8 cellular contexts compared by ENCODE assay signal in the genomic region with DNA sequence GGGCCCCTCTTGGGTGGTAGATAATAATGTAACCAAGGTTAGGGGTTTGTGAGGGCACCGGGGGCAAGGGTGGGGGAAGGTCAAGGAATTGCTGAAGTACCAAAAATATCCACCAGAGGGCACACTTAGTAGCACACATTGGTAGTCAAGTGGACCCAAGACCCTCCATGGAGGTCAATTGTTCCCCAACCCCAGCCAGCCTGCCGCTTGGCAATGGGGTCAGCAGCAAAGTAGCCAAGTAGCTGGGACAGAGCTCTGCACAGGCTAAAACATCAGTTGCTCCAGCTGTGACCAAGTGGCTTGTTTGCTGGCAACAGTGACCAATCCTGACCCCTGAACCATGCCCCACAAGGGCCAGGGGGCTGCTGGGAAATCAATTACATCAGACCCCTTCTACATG.
DNase-seq lines count a peak whose midpoint lies in the region; ATAC-seq and TF ChIP-seq lines count a peak whose summit lies in the region.

No MANE protein-coding gene starts in this region.

- H3K36me3 Mint-ChIP-seq in HFFc6 (ENCODE audit: low read depth): no peaks in the 10 kb centered on the region
- H3K36me3 Mint-ChIP-seq in stimulated activated naive B cell treated with anti-CD40 and anti-IgM and Interleukin-4, amounts not matched to agents 10 μg/mL and 1 μg/mL and 100 μg/mL, for 72 hours: peaks cover 0 to 11% of the 10 kb centered on the region in 2 donors

- no peak overlapping the region for H3K4me3 Mint-ChIP-seq in HFFc6
- H3K4me3 Mint-ChIP-seq in stimulated activated naive B cell treated with anti-CD40 and anti-IgM and Interleukin-4, amounts not matched to agents 10 μg/mL and 1 μg/mL and 100 μg/mL, for 72 hours: no peak overlapping the region

- H3K9me3 Mint-ChIP-seq in HFFc6: no peaks in the 10 kb centered on the region
- H3K9me3 Mint-ChIP-seq in stimulated activated naive B cell treated with anti-CD40 and anti-IgM and Interleukin-4, amounts not matched to agents 10 μg/mL and 1 μg/mL and 100 μg/mL, for 72 hours: no peaks in the 10 kb centered on the region

- no peak for TF ChIP-seq POLR2A in breast epithelium (IDR thresholded peaks at IDR 0.05)

- H3K27me3 Mint-ChIP-seq in HFFc6 (ENCODE audit: insufficient read depth): no peaks in the 10 kb centered on the region; the same call in none of the 2 replicates
- H3K27me3 Mint-ChIP-seq in stimulated activated naive B cell treated with anti-CD40 and anti-IgM and Interleukin-4, amounts not matched to agents 10 μg/mL and 1 μg/mL and 100 μg/mL, for 72 hours: no peaks in the 10 kb centered on the region

- no peak overlapping the region for H3K27ac ChIP-seq in breast epithelium

- no peaks in the 10 kb centered on the region for H3K9me3 ChIP-seq in breast epithelium

- H3K27me3 ChIP-seq in breast epithelium: no peaks in the 10 kb centered on the region

- H3K4me1 Mint-ChIP-seq in HFFc6 (ENCODE audit: low read depth): peaks cover 10% of the 10 kb centered on the region; the same call in 1 of the 2 replicates
- no peaks in the 10 kb centered on the region for H3K4me1 Mint-ChIP-seq in stimulated activated naive B cell treated with anti-CD40 and anti-IgM and Interleukin-4, amounts not matched to agents 10 μg/mL and 1 μg/mL and 100 μg/mL, for 72 hours

- TF ChIP-seq CTCF in HFFc6 (IDR thresholded peaks at IDR 0.05): peak; percentile 98
- TF ChIP-seq CTCF in breast epithelium (IDR thresholded peaks at IDR 0.05): peak; percentile 35 to 71 (median 70)

- peak; percentile 63 to 75 for ATAC-seq in stimulated activated naive B cell treated with anti-CD40 and anti-IgM and Interleukin-4, amounts not matched to agents 10 μg/mL and 1 μg/mL and 100 μg/mL, for 72 hours (replicated peaks)
- ATAC-seq in HG02973 (IDR thresholded peaks at IDR 0.05; ENCODE audit: unreplicated experiment): no peak

- no peak overlapping the region for H3K27ac Mint-ChIP-seq in HFFc6
- H3K27ac Mint-ChIP-seq in stimulated activated naive B cell treated with anti-CD40 and anti-IgM and Interleukin-4, amounts not matched to agents 10 μg/mL and 1 μg/mL and 100 μg/mL, for 72 hours: no peak overlapping the region

- intact Hi-C loops in breast epithelium (cut with DNase I; ENCODE audit: low total_unique reads): loop anchor here (10.0 kb wide), 1 partner anchor 182 kb away; no protein-coding TSS in a partner anchor

- peaks cover 7% of the 10 kb centered on the region in 2 donors for H3K4me1 ChIP-seq in breast epithelium

- H3K36me3 ChIP-seq in breast epithelium: no peaks in the 10 kb centered on the region

- DNase-seq in NCI-H1417 (lab: John Stamatoyannopoulos, UW) (peak; percentile 17 to 75 (median 55)), NCI-H1417 treated with DMSO at 0.1 percent for 48 hours (lab: John Stamatoyannopoulos, UW) (no peak), HFFc6 (no peak), T follicular helper cell (ENCODE audit: low read depth) (peak; percentile 24), breast epithelium (ENCODE audit: low spot score in 2 of 2) (peak in 1 of 2 donors; percentile 15), kidney tubule cell (ENCODE audit: low spot score) (peak; percentile 20)
- DNase-seq in stimulated activated naive B cell treated with anti-CD40 and anti-IgM and Interleukin-4, amounts not matched to agents 10 μg/mL and 1 μg/mL and 100 μg/mL, for 72 hours: peak; percentile 16

- H3K4me3 ChIP-seq in breast epithelium: no peak overlapping the region

Comparison
In these comparisons a context has a peak if more than half of its experiments do, and no peak if none do; other contexts are left out.
1. DNase-seq: peak in NCI-H1417 (3 of 3), T follicular helper cell (single experiment), kidney tubule cell (single experiment) and stimulated activated naive B cell treated with anti-CD40 and anti-IgM and Interleukin-4, amounts not matched to agents 10 μg/mL and 1 μg/mL and 100 μg/mL, for 72 hours (single experiment); none in NCI-H1417 treated with DMSO at 0.1 percent for 48 hours (single experiment) and HFFc6 (single experiment).